ENCODE assay signal across 11 cellular contexts in genomic region chr4:73735231-73735630, GRCh38. TPM values are rescaled to one million over a fixed set of nuclear protein-coding genes. Genes with fewer than 3 reads are reported as not detected.
DNase-seq lines count a peak whose midpoint lies in the region; ATAC-seq and TF ChIP-seq lines count a peak whose summit lies in the region.
"Had no signal": no experiment of that assay in that cellular context is flagged by ENCODE, and none has a peak within 500 bp of the region (broad histone marks: within the 10 kb centered on the region; RNA-seq: fewer than 3 reads in every experiment).

No MANE protein-coding gene starts in this region.

- no peak for DNase-seq in activated CD4-positive, alpha-beta T cell treated with anti-CD3 and anti-CD28 coated beads for 36 hours
- no peak for DNase-seq in activated CD4-positive, alpha-beta T cell treated with anti-CD3 and anti-CD28 coated beads, Interleukin-2, amount 50 U/mL, for 1 hour
- DNase-seq in SIG-M5 treated with dmso at 0.1 percent for 504 hours (lab: John Stamatoyannopoulos, UW; ENCODE audit: unreplicated experiment) (peak; percentile 94), mesendoderm (no peak), testis (no peak), NCI-H2107 treated with DMSO at 0.1 percent for 48 hours (lab: John Stamatoyannopoulos, UW; ENCODE audit: unreplicated experiment) (no peak)
- DNase-seq: NCI-H2029 had no signal

- no peaks in the 10 kb centered on the region for H3K79me1 ChIP-seq in mesendoderm (ENCODE audit: low read length)

- CTCF ChIA-PET in activated CD4-positive, alpha-beta T cell treated with anti-CD3 and anti-CD28 coated beads for 36 hours (lab: Charles Lee): interaction anchor here (0.8 to 1.3 kb wide), 2 partner anchors 20 to 398 kb away, joined by 3 read pairs; no protein-coding TSS in a partner anchor

- H3K27me3 ChIP-seq in mesendoderm (ENCODE audit: insufficient read depth, low read length, poor library complexity) (no peaks in the 10 kb centered on the region), testis (no peaks in the 10 kb centered on the region)

- no peaks in the 10 kb centered on the region for H3K36me3 Mint-ChIP-seq in activated CD4-positive, alpha-beta T cell treated with anti-CD3 and anti-CD28 coated beads for 36 hours (ENCODE audit: low read depth)
- H3K36me3 Mint-ChIP-seq in stimulated activated memory B cell treated with anti-CD40 and anti-IgM and Interleukin-4, amounts not matched to agents 10 μg/mL and 1 μg/mL and 100 μg/mL, for 72 hours: no peaks in the 10 kb centered on the region
- H3K36me3 Mint-ChIP-seq: brain had no signal

- H3K27ac Mint-ChIP-seq in activated CD4-positive, alpha-beta T cell treated with anti-CD3 and anti-CD28 coated beads for 36 hours: no peak overlapping the region
- no peak overlapping the region for H3K27ac Mint-ChIP-seq in stimulated activated memory B cell treated with anti-CD40 and anti-IgM and Interleukin-4, amounts not matched to agents 10 μg/mL and 1 μg/mL and 100 μg/mL, for 72 hours
- H3K27ac Mint-ChIP-seq: brain had no signal

- H3K4me1 Mint-ChIP-seq in activated CD4-positive, alpha-beta T cell treated with anti-CD3 and anti-CD28 coated beads for 36 hours: peaks cover 4% of the 10 kb centered on the region
- H3K4me1 Mint-ChIP-seq in stimulated activated memory B cell treated with anti-CD40 and anti-IgM and Interleukin-4, amounts not matched to agents 10 μg/mL and 1 μg/mL and 100 μg/mL, for 72 hours: no peaks in the 10 kb centered on the region
- H3K4me1 Mint-ChIP-seq: brain had no signal

- H3K27ac ChIP-seq in mesendoderm (ENCODE audit: low read depth, low read length) (no peak overlapping the region), testis (no peak overlapping the region)
- H3K27ac ChIP-seq: 22Rv1 had no signal

- no peak overlapping the region for H3K56ac ChIP-seq in mesendoderm (ENCODE audit: low read length)

- no peak overlapping the region for H2BK15ac ChIP-seq in mesendoderm (replicated peaks; ENCODE audit: low read depth)

- peak; percentile 30 for ATAC-seq in activated CD4-positive, alpha-beta T cell treated with anti-CD3 and anti-CD28 coated beads for 36 hours
- peak; percentile 87 for ATAC-seq in HG02981 (IDR thresholded peaks at IDR 0.05; ENCODE audit: unreplicated experiment)
- peak; percentile 64 for ATAC-seq in stimulated activated memory B cell treated with anti-CD40 and anti-IgM and Interleukin-4, amounts not matched to agents 10 μg/mL and 1 μg/mL and 100 μg/mL, for 72 hours

- H4K5ac ChIP-seq in mesendoderm (ENCODE audit: low read length): no peak overlapping the region

- peaks cover 13% of the 10 kb centered on the region for H3K27me3 Mint-ChIP-seq in activated CD4-positive, alpha-beta T cell treated with anti-CD3 and anti-CD28 coated beads for 36 hours
- peaks cover 15% of the 10 kb centered on the region for H3K27me3 Mint-ChIP-seq in stimulated activated memory B cell treated with anti-CD40 and anti-IgM and Interleukin-4, amounts not matched to agents 10 μg/mL and 1 μg/mL and 100 μg/mL, for 72 hours

- no peak overlapping the region for H3K4me3 Mint-ChIP-seq in activated CD4-positive, alpha-beta T cell treated with anti-CD3 and anti-CD28 coated beads for 36 hours
- H3K4me3 Mint-ChIP-seq in stimulated activated memory B cell treated with anti-CD40 and anti-IgM and Interleukin-4, amounts not matched to agents 10 μg/mL and 1 μg/mL and 100 μg/mL, for 72 hours: no peak overlapping the region
- H3K4me3 Mint-ChIP-seq: brain had no signal

- no peaks in the 10 kb centered on the region for H3K79me2 ChIP-seq in mesendoderm (ENCODE audit: control insufficient read depth, insufficient read depth, low read length)

- POLR2A ChIA-PET in activated CD4-positive, alpha-beta T cell treated with anti-CD3 and anti-CD28 coated beads for 36 hours (lab: Charles Lee): no interaction called here

- H3K18ac ChIP-seq in mesendoderm (ENCODE audit: low read length): no peak overlapping the region

- no peak overlapping the region for H3K23ac ChIP-seq in mesendoderm (ENCODE audit: low read length)

- no peak overlapping the region for H3K4ac ChIP-seq in mesendoderm (ENCODE audit: low read depth, low read length)

- intact Hi-C loops in activated CD4-positive, alpha-beta T cell treated with anti-CD3 and anti-CD28 coated beads for 36 hours (cut with DNase I, micrococcal nuclease): no loop called here
- intact Hi-C loops in testis (cut with DNase I; ENCODE audit: low total_unique reads): no loop called here

- H3K4me3 ChIP-seq in mesendoderm (ENCODE audit: low read length): no peak overlapping the region
- no peak overlapping the region for H3K4me3 ChIP-seq in testis

- no CpG with 5 or more reads among the region's 3 CpGs for WGBS in mesendoderm (ENCODE audit: extremely low coverage, insufficient coverage, low lambda C conversion rate)
- 68 to 76% methylated on average over 3 of the region's 3 CpGs for WGBS in testis, 2 donors

- no peak for TF ChIP-seq POLR2A in testis (IDR thresholded peaks at IDR 0.05)

- TF ChIP-seq CTCF in testis (IDR thresholded peaks at IDR 0.05): no peak

- no peaks in the 10 kb centered on the region for H3K36me3 ChIP-seq in mesendoderm (ENCODE audit: control insufficient read depth, insufficient read depth, low read length)
- no peaks in the 10 kb centered on the region for H3K36me3 ChIP-seq in testis (ENCODE audit: low read depth, missing control alignments)

- no peak overlapping the region for H3K9ac ChIP-seq in mesendoderm (ENCODE audit: low read length)

- H3K9me3 Mint-ChIP-seq in activated CD4-positive, alpha-beta T cell treated with anti-CD3 and anti-CD28 coated beads for 36 hours (ENCODE audit: low read depth): no peaks in the 10 kb centered on the region
- H3K9me3 Mint-ChIP-seq in stimulated activated memory B cell treated with anti-CD40 and anti-IgM and Interleukin-4, amounts not matched to agents 10 μg/mL and 1 μg/mL and 100 μg/mL, for 72 hours: no peaks in the 10 kb centered on the region
- H3K9me3 Mint-ChIP-seq: brain had no signal

- no peaks in the 10 kb centered on the region for H3K9me3 ChIP-seq in testis

- H2AK5ac ChIP-seq in mesendoderm (ENCODE audit: low read length): no peak overlapping the region

- H3K4me2 ChIP-seq in mesendoderm (ENCODE audit: low read length): no peak overlapping the region

- H3K4me1 ChIP-seq in mesendoderm (ENCODE audit: control insufficient read depth, low read depth, low read length): no peaks in the 10 kb centered on the region
- peaks cover 14% of the 10 kb centered on the region for H3K4me1 ChIP-seq in testis

- H2BK120ac ChIP-seq in mesendoderm (ENCODE audit: low read depth, low read length): no peak overlapping the region

- no peak overlapping the region for H4K8ac ChIP-seq in mesendoderm (ENCODE audit: low read depth, low read length)

- no peak overlapping the region for H2BK5ac ChIP-seq in mesendoderm (ENCODE audit: low read length)

RNA-seq across cellular contexts. Expression of gene CXCL8, which starts 5.1 kb away (rescaled TPM):
- under 1 TPM; 0.76 to 0.80 TPM for total RNA-seq in activated CD4-positive, alpha-beta T cell treated with anti-CD3 and anti-CD28 coated beads for 36 hours
- not detected for polyA plus RNA-seq in mesendoderm (2013, experiment 1 of 2)
- polyA plus RNA-seq in mesendoderm (2013, experiment 2 of 2): not detected
- not detected for total RNA-seq in testis
- polyA plus RNA-seq in testis (ENCODE audit: insufficient read depth, low read depth, low replicate concordance): 0.66 TPM

Comparison
In these comparisons a context has a peak if more than half of its experiments do, and no peak if none do; other contexts are left out.
1. ATAC-seq: peak in every context shown above with its lines; median percentile 87 in HG02981; 64 in stimulated activated memory B cell treated with anti-CD40 and anti-IgM and Interleukin-4, amounts not matched to agents 10 μg/mL and 1 μg/mL and 100 μg/mL, for 72 hours; 30 in activated CD4-positive, alpha-beta T cell treated with anti-CD3 and anti-CD28 coated beads for 36 hours.